ENCODE assay signal across 37 cellular contexts in the genomic region with DNA sequence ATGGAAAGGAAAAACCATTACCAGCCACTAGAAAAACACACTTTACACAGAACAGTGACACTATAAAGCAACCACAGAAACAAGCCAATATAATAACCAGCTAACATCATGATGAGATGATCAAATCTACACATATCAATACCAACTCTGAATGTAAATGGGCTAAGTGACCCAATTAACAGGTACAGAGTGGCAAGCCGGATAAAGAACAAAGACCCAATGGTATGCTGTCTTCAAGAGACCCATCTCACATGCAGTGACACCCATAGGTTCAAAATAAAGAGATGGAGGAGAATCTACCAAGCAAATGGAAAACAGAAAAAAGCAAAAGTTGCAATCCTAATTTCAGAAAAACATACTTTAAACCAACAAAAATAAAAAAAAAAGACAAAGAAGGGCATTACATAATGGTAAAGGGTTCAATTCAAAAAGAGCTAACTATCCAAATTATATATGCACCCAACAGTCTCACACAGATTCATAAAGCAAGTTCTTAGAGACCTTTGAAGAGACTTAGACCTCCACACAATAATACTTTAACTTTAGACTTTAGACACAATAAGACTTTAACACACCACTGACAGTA.
"Had no signal": no experiment of that assay in that cellular context is flagged by ENCODE, and none has a peak within 500 bp of the region (broad histone marks: within the 10 kb centered on the region; RNA-seq: fewer than 3 reads in every experiment).

No MANE protein-coding gene starts in this region.

- H3K27me3 Mint-ChIP-seq: activated naive CD4-positive, alpha-beta T cell treated with anti-CD3 and anti-CD28 coated beads, Interleukin-2, amount 10 ng/mL, durations not matched to agents 7 days and 5 days; activated naive CD8-positive, alpha-beta T cell; activated naive CD8-positive, alpha-beta T cell treated with anti-CD3 and anti-CD28 coated beads, Interleukin-2, amount 10 ng/mL, durations not matched to agents 7 days and 5 days; activated naive CD8-positive, alpha-beta T cell treated with anti-CD3 and anti-CD28 coated beads, Interleukin-2, amount 50 U/mL, for 24 hours; activated T-helper 17 cell treated with anti-CD3 and anti-CD28 coated beads, Interleukin-2, amount 50 U/mL, for 72 hours had no signal

- H3K27ac Mint-ChIP-seq: activated naive CD4-positive, alpha-beta T cell treated with anti-CD3 and anti-CD28 coated beads for 36 hours; activated naive CD4-positive, alpha-beta T cell treated with anti-CD3 and anti-CD28 coated beads, Interleukin-2, amount 10 ng/mL, durations not matched to agents 7 days and 5 days; activated naive CD8-positive, alpha-beta T cell; activated naive CD8-positive, alpha-beta T cell treated with anti-CD3 and anti-CD28 coated beads for 36 hours; activated naive CD8-positive, alpha-beta T cell treated with anti-CD3 and anti-CD28 coated beads, Interleukin-2, amount 10 ng/mL, durations not matched to agents 7 days and 5 days; activated naive CD8-positive, alpha-beta T cell treated with anti-CD3 and anti-CD28 coated beads, Interleukin-2, amount 50 U/mL, for 24 hours; activated T-cell treated with anti-CD3 and anti-CD28 coated beads, Interleukin-2, amount 50 U/mL, for 24 hours; activated T-cell treated with anti-CD3 and anti-CD28 coated beads, Interleukin-2, amount 50 U/mL, for 72 hours; activated T-helper 1 cell treated with anti-CD3 and anti-CD28 coated beads, Interleukin-12 subunit alpha, Interleukin-12 subunit beta, Interleukin-2, Interleukin-4 antibody, amounts not matched to agents 30 ng/mL and 10 ng/mL and 1 ng/mL, durations not matched to agents 14 hours and 24 hours and 36 hours; activated T-helper 17 cell treated with anti-CD3 and anti-CD28 coated beads, Interleukin-2, amount 50 U/mL, for 72 hours; activated T-helper 2 cell treated with anti-CD3 and anti-CD28 coated beads, Interferon-gamma antibody, Interleukin-2, Interleukin-4, amounts not matched to agents 10 μg/mL and 5 μg/mL and 100 μg/mL, durations not matched to agents 14 hours and 24 hours and 36 hours; brain had no signal

- ATAC-seq: activated naive CD8-positive, alpha-beta T cell treated with anti-CD3 and anti-CD28 coated beads, Interleukin-2, amount 50 U/mL, for 24 hours; activated T-cell treated with anti-CD3 and anti-CD28 coated beads, Interleukin-2, amount 50 U/mL, for 4 hours; activated T-cell treated with anti-CD3 and anti-CD28 coated beads, Interleukin-2, amount 50 U/mL, for 72 hours; activated T-helper 17 cell treated with anti-CD3 and anti-CD28 coated beads, Interleukin-2, amount 50 U/mL, for 72 hours; body of pancreas had no signal

- H3K4me1 Mint-ChIP-seq: activated naive CD4-positive, alpha-beta T cell treated with anti-CD3 and anti-CD28 coated beads, Interleukin-2, amount 10 ng/mL, durations not matched to agents 7 days and 5 days; activated naive CD8-positive, alpha-beta T cell treated with anti-CD3 and anti-CD28 coated beads for 36 hours; activated naive CD8-positive, alpha-beta T cell treated with anti-CD3 and anti-CD28 coated beads, Interleukin-2, amount 10 ng/mL, durations not matched to agents 7 days and 5 days; activated naive CD8-positive, alpha-beta T cell treated with anti-CD3 and anti-CD28 coated beads, Interleukin-2, amount 50 U/mL, for 24 hours; brain; central memory CD8-positive, alpha-beta T cell had no signal

- H3K4me3 ChIP-seq: adrenal gland, ascending aorta, body of pancreas, breast epithelium, cardiac muscle cell had no signal

- H3K9me3 ChIP-seq: adrenal gland had no signal

- H3K27ac ChIP-seq: adrenal gland, ascending aorta, body of pancreas, brain microvascular endothelial cell, breast epithelium, cardiac muscle cell had no signal

- H3K4me3 Mint-ChIP-seq: activated naive CD4-positive, alpha-beta T cell treated with anti-CD3 and anti-CD28 coated beads for 36 hours; activated naive CD4-positive, alpha-beta T cell treated with anti-CD3 and anti-CD28 coated beads, Interleukin-2, amount 10 ng/mL, durations not matched to agents 7 days and 5 days; activated naive CD8-positive, alpha-beta T cell; activated naive CD8-positive, alpha-beta T cell treated with anti-CD3 and anti-CD28 coated beads for 36 hours; activated naive CD8-positive, alpha-beta T cell treated with anti-CD3 and anti-CD28 coated beads, Interleukin-2, amount 10 ng/mL, durations not matched to agents 7 days and 5 days; activated naive CD8-positive, alpha-beta T cell treated with anti-CD3 and anti-CD28 coated beads, Interleukin-2, amount 50 U/mL, for 24 hours; activated T-cell treated with anti-CD3 and anti-CD28 coated beads, Interleukin-2, amount 50 U/mL, for 24 hours; activated T-cell treated with anti-CD3 and anti-CD28 coated beads, Interleukin-2, amount 50 U/mL, for 4 hours; activated T-cell treated with anti-CD3 and anti-CD28 coated beads, Interleukin-2, amount 50 U/mL, for 72 hours; activated T-helper 1 cell treated with anti-CD3 and anti-CD28 coated beads, Interleukin-12 subunit alpha, Interleukin-12 subunit beta, Interleukin-2, Interleukin-4 antibody, amounts not matched to agents 30 ng/mL and 10 ng/mL and 1 ng/mL, durations not matched to agents 14 hours and 24 hours and 36 hours; activated T-helper 17 cell treated with anti-CD3 and anti-CD28 coated beads, Interleukin-2, amount 50 U/mL, for 72 hours; brain; central memory CD8-positive, alpha-beta T cell had no signal

- H3K36me3 Mint-ChIP-seq: activated naive CD8-positive, alpha-beta T cell treated with anti-CD3 and anti-CD28 coated beads, Interleukin-2, amount 10 ng/mL, durations not matched to agents 7 days and 5 days; brain had no signal

- DNase-seq: activated effector memory CD4-positive, alpha-beta T cell treated with anti-CD3 and anti-CD28 coated beads, Interleukin-2, amount 50 U/mL, for 16 hours; activated effector memory CD4-positive, alpha-beta T cell treated with Interleukin-2 at 50 U/mL for 16 hours; activated gamma-delta T cell; activated gamma-delta T cell treated with Interleukin-2 at 50 U/mL for 16 hours; activated naive CD4-positive, alpha-beta T cell; activated naive CD4-positive, alpha-beta T cell treated with anti-CD3 and anti-CD28 coated beads for 36 hours; activated naive CD4-positive, alpha-beta T cell treated with anti-CD3 and anti-CD28 coated beads, Interleukin-2, amount 10 ng/mL, durations not matched to agents 7 days and 5 days; activated naive CD4-positive, alpha-beta T cell treated with anti-CD3 and anti-CD28 coated beads, Interleukin-2, amount 50 U/mL, for 16 hours; activated naive CD4-positive, alpha-beta T cell treated with Interleukin-2 at 50 U/mL for 16 hours; activated naive CD8-positive, alpha-beta T cell treated with anti-CD3 and anti-CD28 coated beads for 36 hours; activated naive CD8-positive, alpha-beta T cell treated with anti-CD3 and anti-CD28 coated beads, Interleukin-2, amount 10 ng/mL, durations not matched to agents 7 days and 5 days; activated naive CD8-positive, alpha-beta T cell treated with anti-CD3 and anti-CD28 coated beads, Interleukin-2, amount 50 U/mL, for 24 hours; activated T-cell treated with anti-CD3 and anti-CD28 coated beads for 4 hours; activated T-cell treated with anti-CD3 and anti-CD28 coated beads, Interleukin-2, amount 50 U/mL, for 1 hour; activated T-cell treated with anti-CD3 and anti-CD28 coated beads, Interleukin-2, amount 50 U/mL, for 24 hours; activated T-cell treated with anti-CD3 and anti-CD28 coated beads, Interleukin-2, amount 50 U/mL, for 4 hours; activated T-cell treated with anti-CD3 and anti-CD28 coated beads, Interleukin-2, amount 50 U/mL, for 48 hours; activated T-cell treated with anti-CD3 and anti-CD28 coated beads, Interleukin-2, amount 50 U/mL, for 72 hours; adrenal gland; amniotic stem cell; amygdala; anterior cingulate cortex; aorta; body of pancreas; brain microvascular endothelial cell; caudate nucleus; central memory CD4-positive, alpha-beta T cell; cerebellar nuclear complex had no signal

- H3K36me3 ChIP-seq: adrenal gland, ascending aorta, brain microvascular endothelial cell, breast epithelium, cardiac muscle cell had no signal

- H3K27me3 ChIP-seq: adrenal gland, ascending aorta, body of pancreas, brain microvascular endothelial cell, breast epithelium, cardiac muscle cell had no signal

- H3K4me1 ChIP-seq: adrenal gland, ascending aorta, body of pancreas, breast epithelium had no signal
